In genomic region chr4:168174308-168174707, GRCh38 we compare ENCODE assay signal across 27 cellular contexts.
DNase-seq lines count a peak whose midpoint lies in the region; ATAC-seq, FAIRE-seq and TF ChIP-seq lines count a peak whose summit lies in the region.
"Had no signal": no experiment of that assay in that cellular context is flagged by ENCODE, and none has a peak within 500 bp of the region (broad histone marks: within the 10 kb centered on the region; RNA-seq: fewer than 3 reads in every experiment).

No MANE protein-coding gene starts in this region.

- 96% methylated on average over 6 of the region's 6 CpGs; no CpG with 5 or more reads in 1 of the 2 experiments for WGBS in H1 (ENCODE audit: extremely low coverage in 1 of 2, insufficient coverage in 1 of 2, insufficient read length in 1 of 2, insufficient replicate concordance in 2 of 2, low coverage in 1 of 2, low lambda C conversion rate in 2 of 2, missing lambda C conversion rate in 1 of 2), 2 experiments

- H3K18ac ChIP-seq in H1 (ENCODE audit: extremely low read depth, low read length), result 0 out of 2 replicates have a peak overlapping the region, but pooled peaks have one; percentile 3

- peak overlapping the region; percentile 40; the same call in 1 of the 2 replicates for H2BK5ac ChIP-seq in H1 (ENCODE audit: low read depth, low read length)

- H3K79me1 ChIP-seq in H1 (ENCODE audit: low read depth, low read length), result no peaks in the 10 kb centered on the region

- no peak for ATAC-seq in Right ventricle myocardium inferior
- ATAC-seq in left cardiac atrium, result no peak
- peak; percentile 24 for ATAC-seq in stimulated activated effector memory CD8-positive, alpha-beta T cell treated with anti-CD3 and anti-CD28 coated beads, Interleukin-12 subunit alpha, Interleukin-12 subunit beta, amount 100 ng/mL, for 72 hours
- ATAC-seq in HG03460 (IDR thresholded peaks at IDR 0.05; ENCODE audit: unreplicated experiment), result no peak
- ATAC-seq: A549; CD8-positive, alpha-beta T cell had no signal

- H3K23ac ChIP-seq in H1 (ENCODE audit: insufficient read length), result no peak overlapping the region

- no peaks in the 10 kb centered on the region for H3K9me3 Mint-ChIP-seq in stimulated activated effector memory CD8-positive, alpha-beta T cell treated with anti-CD3 and anti-CD28 coated beads, Interleukin-12 subunit alpha, Interleukin-12 subunit beta, amount 100 ng/mL, for 72 hours
- H3K9me3 Mint-ChIP-seq: CD4-positive, alpha-beta T cell; CD8-positive, alpha-beta T cell had no signal

- no peaks in the 10 kb centered on the region for H3K4me1 ChIP-seq in H1 (replicated peaks in 1 of 4; ENCODE audit: control insufficient read depth in 3 of 4, insufficient read depth in 4 of 4, low read length in 3 of 4)
- H3K4me1 ChIP-seq: Caco-2 had no signal

- no peaks in the 10 kb centered on the region for H3K36me3 ChIP-seq in H1 (ENCODE audit: control insufficient read depth in 2 of 4, insufficient read depth in 4 of 4, low read length in 3 of 4)
- H3K36me3 ChIP-seq: BLaER1 treated with 17β-estradiol and CSF1 and Interleukin-3, amounts not matched to agents 10 nM and 100 nM had no signal

- no peak overlapping the region for H3K4me3 ChIP-seq in H1 (ENCODE audit: extremely low read depth in 1 of 4, insufficient read depth in 2 of 4, low read depth in 3 of 4, low read length in 4 of 4)
- H3K4me3 ChIP-seq: A549; BLaER1 treated with 17β-estradiol and CSF1 and Interleukin-3, amounts not matched to agents 10 nM and 100 nM had no signal

- H4K5ac ChIP-seq in H1 (ENCODE audit: insufficient read length, low read depth, low read length), result no peak overlapping the region

- no peak for TF ChIP-seq RAD21 in H1 (IDR thresholded peaks at IDR 0.05 in 1 of 2, conservative IDR thresholded peaks at IDR 0.05 in 1 of 2; ENCODE audit: low read depth in 2 of 2, low read length in 2 of 2)

- FAIRE-seq in H1 (lab: Jason Lieb, UNC), result no peak
- FAIRE-seq: A549, GM12891, GM19239 had no signal

- no peak for TF ChIP-seq EP300 in H1 (IDR thresholded peaks at IDR 0.05; ENCODE audit: borderline replicate concordance in 1 of 2, low read depth in 2 of 2, low read length in 2 of 2)

- DNase-seq in Right ventricle myocardium inferior (ENCODE audit: missing footprints), result peak; percentile 59
- no peak for DNase-seq in left cardiac atrium
- DNase-seq in UCSD-AML1 (lab: John Stamatoyannopoulos, UW; ENCODE audit: unreplicated experiment), result peak; percentile 19
- no peak for DNase-seq in H1 (ENCODE audit: low read depth in 1 of 2, low spot score in 2 of 2)
- no peak for DNase-seq in stimulated activated effector memory CD8-positive, alpha-beta T cell treated with anti-CD3 and anti-CD28 coated beads, Interleukin-12 subunit alpha, Interleukin-12 subunit beta, amount 100 ng/mL, for 72 hours (ENCODE audit: low spot score in 2 of 2)
- DNase-seq in activated naive CD4-positive, alpha-beta T cell treated with anti-CD3 and anti-CD28 coated beads, Interleukin-2, amount 50 U/mL, for 16 hours, result no peak
- no peak for DNase-seq in SW 1271 (lab: John Stamatoyannopoulos, UW)
- DNase-seq: AML-193; Caco-2; Calu3; CD4-positive, alpha-beta T cell; CD8-positive, alpha-beta T cell; DMS 273 treated with DMSO at 0.1 percent for 48 hours; DMS153; DMS53; DMS79; DND-41; EL; GF-D8 had no signal

- H3K4me3 Mint-ChIP-seq in stimulated activated effector memory CD8-positive, alpha-beta T cell treated with anti-CD3 and anti-CD28 coated beads, Interleukin-12 subunit alpha, Interleukin-12 subunit beta, amount 100 ng/mL, for 72 hours, result no peak overlapping the region
- H3K4me3 Mint-ChIP-seq: B cell; CD4-positive, alpha-beta T cell; CD8-positive, alpha-beta T cell had no signal

- peak overlapping the region; percentile 14 for H3K4ac ChIP-seq in H1 (replicated peaks; ENCODE audit: insufficient read length, low read depth, low read length)

- no peak overlapping the region for H3K56ac ChIP-seq in H1 (replicated peaks; ENCODE audit: insufficient read length, low read depth, low read length)

- no peak overlapping the region for H2BK20ac ChIP-seq in H1 (ENCODE audit: low read length)

- no peak overlapping the region for H2BK120ac ChIP-seq in H1 (replicated peaks; ENCODE audit: low read depth, low read length)

- no peaks in the 10 kb centered on the region for H3K23me2 ChIP-seq in H1 (ENCODE audit: low read depth, low read length)

- no peak overlapping the region; the same call in 1 of the 2 replicates for H4K8ac ChIP-seq in H1 (ENCODE audit: extremely low read depth, insufficient read depth, low read length)

- H2AFZ ChIP-seq in H1 (ENCODE audit: low read length), result no peak overlapping the region

- H2BK15ac ChIP-seq in H1 (ENCODE audit: low read length), result no peak overlapping the region

- no peak overlapping the region for H3K9ac ChIP-seq in H1 (replicated peaks in 1 of 4; ENCODE audit: extremely low read depth in 1 of 4, low read depth in 3 of 4, low read length in 3 of 4)
- H3K9ac ChIP-seq: BLaER1 treated with 17β-estradiol and CSF1 and Interleukin-3, amounts not matched to agents 10 nM and 100 nM had no signal

- no peaks in the 10 kb centered on the region for H3K36me3 Mint-ChIP-seq in stimulated activated effector memory CD8-positive, alpha-beta T cell treated with anti-CD3 and anti-CD28 coated beads, Interleukin-12 subunit alpha, Interleukin-12 subunit beta, amount 100 ng/mL, for 72 hours
- H3K36me3 Mint-ChIP-seq: CD8-positive, alpha-beta T cell had no signal

- H4K91ac ChIP-seq in H1 (replicated peaks; ENCODE audit: insufficient read length, low read length), result no peak overlapping the region

- TF ChIP-seq POLR2A in H1 (IDR thresholded peaks at IDR 0.05; ENCODE audit: control extremely low read depth in 1 of 2, low read depth in 2 of 2, low read length in 2 of 2), result no peak

- no peak overlapping the region for H2AK5ac ChIP-seq in H1 (ENCODE audit: low read depth, low read length)

- H2BK12ac ChIP-seq in H1 (ENCODE audit: low read depth, low read length), result no peak overlapping the region

- intact Hi-C loops in Right ventricle myocardium inferior (cut with DNase I), result no loop called here
- intact Hi-C loops in left cardiac atrium (cut with DNase I), result no loop called here

- no peaks in the 10 kb centered on the region for H3K79me2 ChIP-seq in H1 (ENCODE audit: control insufficient read depth in 1 of 2, insufficient read depth in 2 of 2, low read length in 2 of 2)

- no peaks in the 10 kb centered on the region for H4K20me1 ChIP-seq in H1 (replicated peaks in 1 of 2; ENCODE audit: control insufficient read depth in 1 of 2, insufficient read depth in 2 of 2, low read length in 2 of 2)
- H4K20me1 ChIP-seq: BLaER1 treated with 17β-estradiol and CSF1 and Interleukin-3, amounts not matched to agents 10 nM and 100 nM had no signal

- no peak overlapping the region for H3K14ac ChIP-seq in H1 (ENCODE audit: insufficient read length)

- POLR2A ChIA-PET in H1 (lab: Charles Lee; ENCODE audit: partially characterized antibody), result interaction anchor here (0.6 kb wide), 1 partner anchor 1235 kb away, joined by 3 read pairs; no protein-coding TSS in a partner anchor

- no peak overlapping the region for H3K27ac Mint-ChIP-seq in stimulated activated effector memory CD8-positive, alpha-beta T cell treated with anti-CD3 and anti-CD28 coated beads, Interleukin-12 subunit alpha, Interleukin-12 subunit beta, amount 100 ng/mL, for 72 hours
- H3K27ac Mint-ChIP-seq: B cell; CD4-positive, alpha-beta T cell; CD8-positive, alpha-beta T cell had no signal

- no peak overlapping the region for H3K27ac ChIP-seq in H1 (ENCODE audit: low read depth, low read length)
- H3K27ac ChIP-seq: 22Rv1; A549; BLaER1 treated with 17β-estradiol and CSF1 and Interleukin-3, amounts not matched to agents 10 nM and 100 nM; C4-2B had no signal

- no peaks in the 10 kb centered on the region for H3K4me1 Mint-ChIP-seq in stimulated activated effector memory CD8-positive, alpha-beta T cell treated with anti-CD3 and anti-CD28 coated beads, Interleukin-12 subunit alpha, Interleukin-12 subunit beta, amount 100 ng/mL, for 72 hours
- H3K4me1 Mint-ChIP-seq: B cell had no signal

- H3K4me2 ChIP-seq in H1 (ENCODE audit: insufficient read depth in 1 of 2, low read depth in 2 of 2, low read length in 2 of 2), result no peak overlapping the region
- H3K4me2 ChIP-seq: A549 had no signal

- no peak for TF ChIP-seq CTCF in H1 (IDR thresholded peaks at IDR 0.05; ENCODE audit: control extremely low read depth in 1 of 3, insufficient read depth in 1 of 3, low read depth in 1 of 3, low read length in 3 of 3)

- no peaks in the 10 kb centered on the region for H3K9me3 ChIP-seq in H1 (ENCODE audit: insufficient read depth in 2 of 2, low read depth in 1 of 2, low read length in 1 of 2)
- H3K9me3 ChIP-seq: A549; BLaER1 treated with 17β-estradiol and CSF1 and Interleukin-3, amounts not matched to agents 10 nM and 100 nM; Caco-2 had no signal

- no peaks in the 10 kb centered on the region for H3K27me3 ChIP-seq in H1 (replicated peaks in 1 of 4; ENCODE audit: control insufficient read depth in 3 of 4, extremely low read depth in 1 of 4, insufficient read depth in 3 of 4, low read length in 3 of 4)
- H3K27me3 ChIP-seq: BLaER1 treated with 17β-estradiol and CSF1 and Interleukin-3, amounts not matched to agents 10 nM and 100 nM had no signal

- CTCF ChIA-PET in H1 (lab: Charles Lee; ENCODE audit: partially characterized antibody), result no interaction called here

TF ChIP-seq in H1, 55 proteins besides CTCF, POLR2A, EP300 and RAD21:
- TF ChIP-seq SIX5 (IDR thresholded peaks at IDR 0.05; ENCODE audit: low read depth, low read length) (no peak), NRF1 (IDR thresholded peaks at IDR 0.05; ENCODE audit: low read depth, low read length) (no peak), SP2 (IDR thresholded peaks at IDR 0.05; ENCODE audit: low read length) (no peak), ASH2L (IDR thresholded peaks at IDR 0.05; ENCODE audit: low read length) (no peak), GABPA (IDR thresholded peaks at IDR 0.05; ENCODE audit: borderline replicate concordance, insufficient read depth, low read length) (no peak), POU5F1 (IDR thresholded peaks at IDR 0.05; ENCODE audit: low read depth, low read length) (no peak), YY1 (IDR thresholded peaks at IDR 0.05; ENCODE audit: low read depth, low read length) (no peak)

Comparison
In these comparisons a context has a peak if more than half of its experiments do, and no peak if none do; other contexts are left out.
1. DNase-seq: peak in Right ventricle myocardium inferior (single experiment) and UCSD-AML1 (single experiment); none in left cardiac atrium (single experiment), H1 (0 of 2), stimulated activated effector memory CD8-positive, alpha-beta T cell treated with anti-CD3 and anti-CD28 coated beads, Interleukin-12 subunit alpha, Interleukin-12 subunit beta, amount 100 ng/mL, for 72 hours (0 of 2), activated naive CD4-positive, alpha-beta T cell treated with anti-CD3 and anti-CD28 coated beads, Interleukin-2, amount 50 U/mL, for 16 hours (single experiment) and SW 1271 (0 of 2).